ENCODE assay signal across 4 cellular contexts in genomic region chr19:23134211-23134610, GRCh38. TPM values are rescaled to one million over a fixed set of nuclear protein-coding genes. Genes with fewer than 3 reads are reported as not detected.
"Had no signal": no experiment of that assay in that cellular context is flagged by ENCODE, and none has a peak within 500 bp of the region (broad histone marks: within the 10 kb centered on the region; RNA-seq: fewer than 3 reads in every experiment).

No MANE protein-coding gene starts in this region.

RNA-seq across cellular contexts. Expression of gene ZNF730, which starts 17.4 kb away (rescaled TPM):
- total RNA-seq: naive thymus-derived CD8-positive, alpha-beta T cell; omental fat pad; right atrium auricular region; right lobe of liver had no signal
